ENCODE assay signal across 31 cellular contexts in genomic region chr7:139693651-139694388, GRCh38.
DNase-seq lines count a peak whose midpoint lies in the region; ATAC-seq and TF ChIP-seq lines count a peak whose summit lies in the region.
"Had no signal": no experiment of that assay in that cellular context is flagged by ENCODE, and none has a peak within 500 bp of the region (broad histone marks: within the 10 kb centered on the region; RNA-seq: fewer than 3 reads in every experiment).

No MANE protein-coding gene starts in this region.

- H3K9me3 ChIP-seq in BLaER1: no peaks in the 10 kb centered on the region
- H3K9me3 ChIP-seq: thyroid gland had no signal

- peaks cover 59 to 64% of the 10 kb centered on the region in 2 donors for H3K4me1 Mint-ChIP-seq in natural killer cell treated with Interleukin-12 subunit alpha and Interleukin-12 subunit beta and Interleukin-15 and Interleukin-18, amount 100 ng/mL, for 72 hours (ENCODE audit: low read depth in 2 of 2)

- POLR2A ChIA-PET in RWPE1 (lab: Yijun Ruan, JAX; ENCODE audit: low non-redundant PET): no interaction called here

- H3K27ac ChIP-seq in BLaER1 (no peak overlapping the region), RWPE1 (0 out of 2 replicates have a peak overlapping the region, but pooled peaks have one; percentile 4)
- H3K27ac ChIP-seq: cardiac muscle cell, foreskin keratinocyte, thyroid gland had no signal

- H3K4me3 ChIP-seq in BLaER1 (no peak overlapping the region), fibroblast of villous mesenchyme (ENCODE audit: low read depth, low read length) (no peak overlapping the region)
- H3K4me3 ChIP-seq: cardiac muscle cell, thyroid gland had no signal

- H3K27me3 Mint-ChIP-seq in natural killer cell treated with Interleukin-12 subunit alpha and Interleukin-12 subunit beta and Interleukin-15 and Interleukin-18, amount 100 ng/mL, for 72 hours: no peaks in the 10 kb centered on the region
- H3K27me3 Mint-ChIP-seq: B cell; effector memory CD8-positive, alpha-beta T cell; stimulated activated naive CD8-positive, alpha-beta T cell treated with anti-CD3 and anti-CD28 coated beads, Interleukin-15, amount 100 ng/mL, for 72 hours had no signal

- H3K36me3 ChIP-seq in BLaER1: peaks cover 52% of the 10 kb centered on the region
- H3K36me3 ChIP-seq: cardiac muscle cell, thyroid gland had no signal

- no peaks in the 10 kb centered on the region for H3K27me3 ChIP-seq in BLaER1
- H3K27me3 ChIP-seq: cardiac muscle cell, foreskin keratinocyte, thyroid gland had no signal

- peaks cover 27% of the 10 kb centered on the region for H3K36me3 Mint-ChIP-seq in natural killer cell treated with Interleukin-12 subunit alpha and Interleukin-12 subunit beta and Interleukin-15 and Interleukin-18, amount 100 ng/mL, for 72 hours

- H3K4me2 ChIP-seq in BLaER1: peak overlapping the region; percentile 78

- no peak for ATAC-seq in natural killer cell treated with Interleukin-12 subunit alpha and Interleukin-12 subunit beta and Interleukin-15 and Interleukin-18, amount 100 ng/mL, for 72 hours
- ATAC-seq: effector memory CD8-positive, alpha-beta T cell; foreskin keratinocyte; left colon; stimulated activated naive CD8-positive, alpha-beta T cell treated with anti-CD3 and anti-CD28 coated beads, Interleukin-15, amount 100 ng/mL, for 72 hours had no signal

- no peak overlapping the region for H3K9ac ChIP-seq in BLaER1

- H3K4me3 Mint-ChIP-seq in natural killer cell treated with Interleukin-12 subunit alpha and Interleukin-12 subunit beta and Interleukin-15 and Interleukin-18, amount 100 ng/mL, for 72 hours: no peak overlapping the region
- H3K4me3 Mint-ChIP-seq: B cell; effector memory CD8-positive, alpha-beta T cell; stimulated activated naive CD8-positive, alpha-beta T cell treated with anti-CD3 and anti-CD28 coated beads, Interleukin-15, amount 100 ng/mL, for 72 hours had no signal

- no peak for TF ChIP-seq CTCF in RWPE1 (conservative IDR thresholded peaks at IDR 0.05; ENCODE audit: low read depth)
- no peak for TF ChIP-seq CTCF in fibroblast of villous mesenchyme (IDR thresholded peaks at IDR 0.05; ENCODE audit: insufficient read depth, low read depth, low read length)

- H4K20me1 ChIP-seq in BLaER1: peaks cover 64% of the 10 kb centered on the region

- DNase-seq in RWPE1 (ENCODE audit: low spot score) (no peak), fibroblast of villous mesenchyme (ENCODE audit: low read depth) (peak; percentile 77), GM19238 (ENCODE audit: insufficient read length, low spot score) (no peak), NCI-H510A treated with DMSO at 0.1 percent for 48 hours (lab: John Stamatoyannopoulos, UW) (no peak), amygdala (lab: John Stamatoyannopoulos, UW) (no peak), NCI-H2081 treated with DMSO at 0.1 percent for 48 hours (lab: John Stamatoyannopoulos, UW) (no peak)
- DNase-seq in natural killer cell treated with Interleukin-12 subunit alpha and Interleukin-12 subunit beta and Interleukin-15 and Interleukin-18, amount 100 ng/mL, for 72 hours (ENCODE audit: low spot score): no peak
- DNase-seq: activated CD4-positive, alpha-beta T cell treated with anti-CD3 and anti-CD28 coated beads, Interleukin-2, amount 50 U/mL, for 1 hour; activated naive CD4-positive, alpha-beta T cell; activated T-cell treated with anti-CD3 and anti-CD28 coated beads, Interleukin-2, amount 50 U/mL, for 48 hours; aorta; COR-L47; cortex of kidney; DMS79 treated with DMSO at 0.1 percent for 48 hours; effector memory CD8-positive, alpha-beta T cell; erythroblast; foreskin keratinocyte; GF-D8; Karpas-422; left colon; mammary epithelial cell; NCI-H1436; NCI-H2107; SHP77; small intestine; stimulated activated naive CD8-positive, alpha-beta T cell treated with anti-CD3 and anti-CD28 coated beads, Interleukin-15, amount 100 ng/mL, for 72 hours; T-helper 9 cell; thyroid gland had no signal

- CTCF ChIA-PET in RWPE1 (lab: Yijun Ruan, JAX): no interaction called here

- no peaks in the 10 kb centered on the region for H3K9me3 Mint-ChIP-seq in natural killer cell treated with Interleukin-12 subunit alpha and Interleukin-12 subunit beta and Interleukin-15 and Interleukin-18, amount 100 ng/mL, for 72 hours
- H3K9me3 Mint-ChIP-seq: effector memory CD8-positive, alpha-beta T cell; stimulated activated naive CD8-positive, alpha-beta T cell treated with anti-CD3 and anti-CD28 coated beads, Interleukin-15, amount 100 ng/mL, for 72 hours had no signal

- H3K4me1 ChIP-seq in BLaER1: peaks cover 47% of the 10 kb centered on the region
- H3K4me1 ChIP-seq: foreskin keratinocyte had no signal

- H3K27ac Mint-ChIP-seq in natural killer cell treated with Interleukin-12 subunit alpha and Interleukin-12 subunit beta and Interleukin-15 and Interleukin-18, amount 100 ng/mL, for 72 hours: peak overlapping the region; percentile 64 to 90
- H3K27ac Mint-ChIP-seq: effector memory CD8-positive, alpha-beta T cell; stimulated activated naive CD8-positive, alpha-beta T cell treated with anti-CD3 and anti-CD28 coated beads, Interleukin-15, amount 100 ng/mL, for 72 hours had no signal
